Comparison of ENCODE assay signal across 24 cellular contexts in genomic region chr3:86967062-86967461, GRCh38. TPM values are rescaled to one million over a fixed set of nuclear protein-coding genes. Genes with fewer than 3 reads are reported as not detected.
DNase-seq lines count a peak whose midpoint lies in the region; ATAC-seq and TF ChIP-seq lines count a peak whose summit lies in the region.
"Had no signal": no experiment of that assay in that cellular context is flagged by ENCODE, and none has a peak within 500 bp of the region (broad histone marks: within the 10 kb centered on the region; RNA-seq: fewer than 3 reads in every experiment).

No MANE protein-coding gene starts in this region.

- H3K27me3 Mint-ChIP-seq in Calu3 (ENCODE audit: unreplicated experiment), result no peaks in the 10 kb centered on the region
- H3K27me3 Mint-ChIP-seq: CD8-positive, alpha-beta memory T cell; T-cell had no signal

- BruUV-seq in Calu3 (replicated peaks; lab: Mats Ljungman, UMichigan) (no TSS peak), PC-3 (replicated peaks; lab: Mats Ljungman, UMichigan) (no TSS peak)

- peak overlapping the region; percentile 38 for H3K4me3 Mint-ChIP-seq in Calu3 (ENCODE audit: low read depth, unreplicated experiment)
- H3K4me3 Mint-ChIP-seq: activated T-cell treated with anti-CD3 and anti-CD28 coated beads, Interleukin-2, amount 50 U/mL, for 4 hours; CD8-positive, alpha-beta memory T cell; endodermal cell; T-cell had no signal

- peaks cover 77% of the 10 kb centered on the region for H3K4me1 Mint-ChIP-seq in Calu3 (ENCODE audit: low read depth, unreplicated experiment)
- H3K4me1 Mint-ChIP-seq: CD8-positive, alpha-beta memory T cell; T-cell had no signal

- peak overlapping the region; percentile 81 for H3K27ac Mint-ChIP-seq in Calu3 (ENCODE audit: unreplicated experiment)
- H3K27ac Mint-ChIP-seq: CD8-positive, alpha-beta memory T cell; endodermal cell; T-cell had no signal

- no peaks in the 10 kb centered on the region for H3K79me2 ChIP-seq in PC-3 (ENCODE audit: low read length)

- H3K4me3 ChIP-seq in PC-3 (ENCODE audit: low read length), result no peak overlapping the region
- H3K4me3 ChIP-seq in tibial artery, result no peak overlapping the region
- H3K4me3 ChIP-seq: breast epithelium, colonic mucosa, esophagus squamous epithelium, GM12878, thyroid gland had no signal

- no peaks in the 10 kb centered on the region for H3K9me3 ChIP-seq in PC-3 (ENCODE audit: low read length)
- no peaks in the 10 kb centered on the region for H3K9me3 ChIP-seq in tibial artery
- H3K9me3 ChIP-seq: breast epithelium, colonic mucosa, esophagus squamous epithelium, thyroid gland had no signal

- H3K27me3 ChIP-seq in PC-3 (ENCODE audit: low read length) (no peaks in the 10 kb centered on the region), tibial artery (no peaks in the 10 kb centered on the region)
- H3K27me3 ChIP-seq: breast epithelium, colonic mucosa, esophagus squamous epithelium, thyroid gland had no signal

- H3K9me2 ChIP-seq in PC-3 (replicated peaks; ENCODE audit: low read length), result no peaks in the 10 kb centered on the region

- no peak overlapping the region for H3K9ac ChIP-seq in PC-3 (ENCODE audit: low read length)

- DNase-seq in Calu3 (no peak), LHCN-M2 (ENCODE audit: low read depth) (peak; percentile 67), NCI-H69 (lab: John Stamatoyannopoulos, UW) (peak; percentile 95), myocyte (ENCODE audit: low read depth) (peak; percentile 78), PC-3 (no peak), tibial artery (no peak), Right ventricle myocardium superior (no peak)
- DNase-seq: activated CD4-positive, alpha-beta T cell treated with anti-CD3 and anti-CD28 coated beads for 1 hour; activated CD8-positive, alpha-beta memory T cell treated with anti-CD3 and anti-CD28 coated beads for 24 hours; activated naive CD4-positive, alpha-beta T cell; activated T-cell treated with anti-CD3 and anti-CD28 coated beads, Interleukin-2, amount 50 U/mL, for 4 hours; CD8-positive, alpha-beta memory T cell; colonic mucosa; DMS79; endodermal cell; esophagus squamous epithelium; NCI-H1092 treated with DMSO at 0.1 percent for 48 hours; stimulated activated CD4-positive, alpha-beta T cell treated with anti-CD3 and anti-CD28 coated beads, Interleukin-2, amount 100 ng/mL, for 48 hours; stimulated activated naive CD4-positive, alpha-beta T cell treated with Interleukin-2 at 50 U/mL for 16 hours; T-cell; thyroid gland had no signal

- intact Hi-C loops in Calu3 (cut with micrococcal nuclease; ENCODE audit: unreplicated experiment), result no loop called here
- intact Hi-C loops in PC-3 (cut with micrococcal nuclease), result no loop called here
- intact Hi-C loops in tibial artery (cut with DNase I; ENCODE audit: low total_unique reads), result no loop called here
- intact Hi-C loops in Right ventricle myocardium superior (cut with DNase I), result no loop called here

- TF ChIP-seq CTCF in Calu3 (IDR thresholded peaks at IDR 0.05; ENCODE audit: unreplicated experiment) (no peak), PC-3 (conservative IDR thresholded peaks at IDR 0.05; ENCODE audit: low read depth, low read length) (no peak), tibial artery (IDR thresholded peaks at IDR 0.05) (no peak)

- H2AFZ ChIP-seq in PC-3 (ENCODE audit: low read length), result no peak overlapping the region

- H3K27ac ChIP-seq in PC-3 (ENCODE audit: low read length) (no peak overlapping the region), tibial artery (peak overlapping the region in 1 of 2 donors; percentile 39)
- H3K27ac ChIP-seq: breast epithelium, colonic mucosa, esophagus squamous epithelium, thyroid gland had no signal

- CTCF ChIA-PET in Calu3 (lab: Charles Lee) (interaction anchor here (1.2 kb wide), 1 partner anchor 9 kb away, joined by 3 read pairs; no protein-coding TSS in a partner anchor), PC-3 (lab: Charles Lee) (no interaction called here)

- H3K36me3 ChIP-seq in PC-3 (ENCODE audit: low read depth, low read length) (no peaks in the 10 kb centered on the region), tibial artery (peaks cover 15 to 31% (median 18%) of the 10 kb centered on the region in 3 donors)
- H3K36me3 ChIP-seq: breast epithelium, colonic mucosa, esophagus squamous epithelium, thyroid gland had no signal

- POLR2A ChIA-PET in PC-3 (lab: Charles Lee; ENCODE audit: unreplicated experiment), result no interaction called here

- no peaks in the 10 kb centered on the region for H3F3A ChIP-seq in PC-3 (ENCODE audit: low read length, unreplicated experiment)

- peaks cover 40% of the 10 kb centered on the region for H3K36me3 Mint-ChIP-seq in Calu3 (ENCODE audit: insufficient read depth, unreplicated experiment)
- H3K36me3 Mint-ChIP-seq: CD8-positive, alpha-beta memory T cell; T-cell had no signal

- H3K4me2 ChIP-seq in PC-3 (ENCODE audit: low read length), result no peak overlapping the region

- ATAC-seq in PC-3 (no peak), HG02852 (IDR thresholded peaks at IDR 0.05; ENCODE audit: unreplicated experiment) (no peak), Right ventricle myocardium superior (ENCODE audit: poor library complexity) (no peak)
- ATAC-seq: activated T-cell treated with anti-CD3 and anti-CD28 coated beads, Interleukin-2, amount 50 U/mL, for 4 hours; GM12878; T-cell had no signal

- no peaks in the 10 kb centered on the region for H3K4me1 ChIP-seq in PC-3 (ENCODE audit: insufficient read depth, low read length)
- H3K4me1 ChIP-seq in tibial artery, result peaks cover 0 to 32% (median 10%) of the 10 kb centered on the region in 4 donors
- H3K4me1 ChIP-seq: breast epithelium, colonic mucosa, esophagus squamous epithelium, thyroid gland had no signal

- peaks cover 3% of the 10 kb centered on the region for H3K9me3 Mint-ChIP-seq in Calu3 (ENCODE audit: low read depth, unreplicated experiment)
- H3K9me3 Mint-ChIP-seq: endodermal cell had no signal

- no peaks in the 10 kb centered on the region for H4K20me1 ChIP-seq in PC-3 (ENCODE audit: low read length)

RNA-seq across cellular contexts. Expression of gene VGLL3, which starts 23.9 kb away (rescaled TPM):
- 40.0 and 48.2 TPM in 2 replicates for total RNA-seq in Calu3 (2022)
- 31.3 and 41.0 TPM in 2 replicates for total RNA-seq in LHCN-M2 (2014; rRNA removed)
- 17.8 TPM for polyA plus RNA-seq in LHCN-M2 (2012)
- 63.1 and 69.8 TPM in 2 replicates for total RNA-seq in myocyte
- 44.8 TPM for polyA plus RNA-seq in myocyte (2012)
- 1.3 and 1.8 TPM in 2 replicates for total RNA-seq in PC-3 (2014; rRNA removed)
- 2.7 TPM for total RNA-seq in Right ventricle myocardium superior
- total RNA-seq: CD8-positive, alpha-beta memory T cell had no signal
- polyA plus RNA-seq: CD8-positive, alpha-beta memory T cell; GM12878 had no signal

Comparison
In these comparisons a context has a peak if more than half of its experiments do, and no peak if none do; other contexts are left out.
1. DNase-seq: peak in LHCN-M2 (single experiment), NCI-H69 (single experiment) and myocyte (single experiment); none in Calu3 (single experiment), PC-3 (single experiment), tibial artery (0 of 2) and Right ventricle myocardium superior (single experiment).